In the genomic region with DNA sequence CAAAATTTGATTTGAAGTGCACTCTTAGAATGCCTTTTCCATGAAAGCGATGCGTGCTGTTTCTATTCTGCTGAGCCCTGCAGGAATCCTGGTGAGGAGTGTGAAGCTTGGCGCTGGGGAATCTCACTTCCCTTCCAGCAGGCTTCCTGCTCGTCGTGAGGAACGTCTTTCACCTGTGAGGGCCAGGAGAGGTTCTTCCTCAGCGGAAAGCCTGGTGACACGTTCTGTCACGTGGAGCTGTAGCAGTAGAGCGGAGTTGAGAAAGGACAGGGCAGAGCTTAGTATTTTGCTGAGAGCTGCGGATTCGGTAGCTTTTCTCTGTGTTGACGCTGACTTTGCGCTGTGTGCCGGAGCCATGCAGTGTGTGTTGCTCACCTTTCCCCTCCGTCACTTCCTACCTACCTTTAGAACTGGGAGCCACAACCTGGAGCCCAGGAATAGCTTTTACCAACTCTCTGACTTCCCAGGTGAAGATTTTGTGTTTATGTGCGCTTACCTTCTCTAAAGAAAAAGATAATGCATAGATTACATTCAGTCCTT, we compare ENCODE assay signal across 1 cellular context.
TF ChIP-seq lines count a peak whose summit lies in the region.

No MANE protein-coding gene starts in this region.

TF ChIP-seq in GM23338, 12 proteins besides CTCF, POLR2A, EP300 and RAD21 (continued from another document):
- TF ChIP-seq ZNF462 (CRISPR knock-in tag; IDR thresholded peaks at IDR 0.05), result no peak
- TF ChIP-seq REST (IDR thresholded peaks at IDR 0.05; ENCODE audit: unreplicated experiment), result no peak
- TF ChIP-seq CREB1 (CRISPR knock-in tag; IDR thresholded peaks at IDR 0.05; ENCODE audit: low read depth), result no peak
- TF ChIP-seq STAT1 (IDR thresholded peaks at IDR 0.05; ENCODE audit: unreplicated experiment), result no peak
TF ChIP-seq in GM23338: peak in this region for 0.
